In genomic region chr7:101885597-101885955, GRCh38 we compare ENCODE assay signal across 1 cellular context.
TF ChIP-seq lines count a peak whose summit lies in the region.

No MANE protein-coding gene starts in this region.

TF ChIP-seq in H1, 55 proteins besides CTCF, POLR2A, EP300 and RAD21:
- TF ChIP-seq MAFK (IDR thresholded peaks at IDR 0.05; ENCODE audit: low read depth, low read length), result no peak
- no peak for TF ChIP-seq SP1 (IDR thresholded peaks at IDR 0.05; ENCODE audit: low read depth, low read length)
- TF ChIP-seq TAF7 (optimal IDR thresholded peaks at IDR 0.05; ENCODE audit: borderline replicate concordance, low read depth, low read length), result no peak
- TF ChIP-seq CEBPB (IDR thresholded peaks at IDR 0.05; ENCODE audit: low read depth, low read length), result no peak
- TF ChIP-seq YY1 (IDR thresholded peaks at IDR 0.05; ENCODE audit: low read depth, low read length), result no peak
- TF ChIP-seq TEAD4 (IDR thresholded peaks at IDR 0.05; ENCODE audit: low read depth, low read length), result no peak
- TF ChIP-seq TBP (IDR thresholded peaks at IDR 0.05; ENCODE audit: low read depth, low read length), result no peak
- no peak for TF ChIP-seq POU5F1 (IDR thresholded peaks at IDR 0.05; ENCODE audit: low read depth, low read length)
- TF ChIP-seq GABPA (IDR thresholded peaks at IDR 0.05; ENCODE audit: borderline replicate concordance, insufficient read depth, low read length), result no peak
- TF ChIP-seq CHD2 (IDR thresholded peaks at IDR 0.05; ENCODE audit: low read length), result no peak
- TF ChIP-seq ATF3 (IDR thresholded peaks at IDR 0.05; ENCODE audit: insufficient read depth, low read depth, low read length), result no peak
- no peak for TF ChIP-seq CBX8 (IDR thresholded peaks at IDR 0.05; ENCODE audit: borderline replicate concordance, low read depth, low read length)
- no peak for TF ChIP-seq NRF1 (IDR thresholded peaks at IDR 0.05; ENCODE audit: low read depth, low read length)
- TF ChIP-seq POLR2AphosphoS5 (IDR thresholded peaks at IDR 0.05; ENCODE audit: low read depth, low read length), result no peak
